ENCODE assay signal across 8 cellular contexts in the genomic region with DNA sequence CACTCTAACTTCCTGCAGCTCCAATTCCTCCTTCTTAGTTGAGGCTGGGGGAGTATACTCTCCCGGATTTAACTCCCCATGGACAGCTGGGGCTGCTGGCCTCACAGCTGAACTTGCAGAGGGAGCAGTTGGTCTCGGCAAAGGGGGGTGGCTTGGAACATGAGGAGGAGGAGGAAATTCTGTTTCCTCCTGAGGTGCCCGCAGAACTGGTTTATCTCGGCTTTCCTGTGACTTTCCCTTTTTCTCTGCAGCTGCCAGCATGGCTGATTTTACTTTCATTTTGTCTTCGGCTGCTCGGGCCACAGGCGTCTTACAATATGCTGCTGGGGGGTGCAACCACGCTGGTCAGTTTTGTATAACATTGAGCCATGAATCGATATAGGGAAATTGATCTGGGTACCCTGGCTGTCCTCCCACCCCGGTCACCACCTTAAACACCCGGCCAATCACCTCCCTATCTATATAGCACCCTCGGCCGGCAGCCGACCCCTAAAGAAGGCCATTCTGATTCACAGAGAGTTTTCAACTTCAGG.
DNase-seq lines count a peak whose midpoint lies in the region; ATAC-seq lines count a peak whose summit lies in the region.

No MANE protein-coding gene starts in this region.

- intact Hi-C loops in left cardiac atrium (cut with DNase I) = no loop called here

- H3K27me3 ChIP-seq in CD4-positive, CD25-positive, alpha-beta regulatory T cell (ENCODE audit: control insufficient read depth, insufficient read depth, low read length) = peaks cover 5% of the 10 kb centered on the region

- POLR2A ChIA-PET in activated CD4-positive, alpha-beta T cell treated with anti-CD3 and anti-CD28 coated beads, Interleukin-2, amount 10 ng/mL, durations not matched to agents 7 days and 5 days (lab: Charles Lee) = no interaction called here

- no peak for ATAC-seq in CD4-positive, CD25-positive, alpha-beta regulatory T cell (ENCODE audit: low read depth in 2 of 2)
- ATAC-seq in left cardiac atrium (peak; percentile 9 to 39), GM21526 (IDR thresholded peaks at IDR 0.05; ENCODE audit: low FRiP score, unreplicated experiment) (no peak), HG03039 (IDR thresholded peaks at IDR 0.05; ENCODE audit: unreplicated experiment) (no peak), HG02610 (IDR thresholded peaks at IDR 0.05; ENCODE audit: unreplicated experiment) (no peak)

- peak overlapping the region; percentile 86 for H3K4me3 ChIP-seq in CD4-positive, CD25-positive, alpha-beta regulatory T cell (ENCODE audit: low read depth, low read length)

- CTCF ChIA-PET in activated CD4-positive, alpha-beta T cell treated with anti-CD3 and anti-CD28 coated beads, Interleukin-2, amount 10 ng/mL, durations not matched to agents 7 days and 5 days (lab: Charles Lee) = interaction anchor here (1.1 to 6.3 kb wide), 2 partner anchors 12 to 29 kb away, joined by 4 to 53 read pairs; no protein-coding TSS in a partner anchor

- H3K4me1 ChIP-seq in CD4-positive, CD25-positive, alpha-beta regulatory T cell (ENCODE audit: control insufficient read depth, insufficient read depth, low read length, poor library complexity, severe bottlenecking) = peaks cover 24% of the 10 kb centered on the region

- H3K27ac ChIP-seq in CD4-positive, CD25-positive, alpha-beta regulatory T cell (ENCODE audit: insufficient read depth, low read length, poor library complexity, severe bottlenecking) = peak overlapping the region; percentile 75

- H3K4me3 Mint-ChIP-seq in CD4-positive, CD25-positive, alpha-beta regulatory T cell = peak overlapping the region; percentile 91 to 96 (median 96)
- peak overlapping the region; percentile 81 for H3K4me3 Mint-ChIP-seq in activated CD4-positive, alpha-beta T cell treated with anti-CD3 and anti-CD28 coated beads, Interleukin-2, amount 10 ng/mL, durations not matched to agents 7 days and 5 days

- no peaks in the 10 kb centered on the region for H3K9me3 ChIP-seq in CD4-positive, CD25-positive, alpha-beta regulatory T cell (ENCODE audit: control insufficient read depth in 2 of 2, low read length in 2 of 2)

- H3K27ac Mint-ChIP-seq in CD4-positive, CD25-positive, alpha-beta regulatory T cell = peak overlapping the region; percentile 86 to 95 (median 87)
- H3K27ac Mint-ChIP-seq in activated CD4-positive, alpha-beta T cell treated with anti-CD3 and anti-CD28 coated beads, Interleukin-2, amount 10 ng/mL, durations not matched to agents 7 days and 5 days = peak overlapping the region; percentile 84

- peaks cover 35% of the 10 kb centered on the region for H3K27me3 Mint-ChIP-seq in CD4-positive, CD25-positive, alpha-beta regulatory T cell
- H3K27me3 Mint-ChIP-seq in activated CD4-positive, alpha-beta T cell treated with anti-CD3 and anti-CD28 coated beads, Interleukin-2, amount 10 ng/mL, durations not matched to agents 7 days and 5 days = peaks cover 7% of the 10 kb centered on the region

- H3K4me1 Mint-ChIP-seq in CD4-positive, CD25-positive, alpha-beta regulatory T cell = peaks cover 0 to 37% (median 20%) of the 10 kb centered on the region in 4 donors
- H3K4me1 Mint-ChIP-seq in activated CD4-positive, alpha-beta T cell treated with anti-CD3 and anti-CD28 coated beads, Interleukin-2, amount 10 ng/mL, durations not matched to agents 7 days and 5 days = peaks cover 36% of the 10 kb centered on the region

- peak in 2 of 3 donors; percentile 17 to 50 for DNase-seq in CD4-positive, CD25-positive, alpha-beta regulatory T cell
- peak; percentile 94 to 95 for DNase-seq in Kasumi-1 (lab: John Stamatoyannopoulos, UW)
- DNase-seq in activated CD4-positive, alpha-beta T cell treated with anti-CD3 and anti-CD28 coated beads, Interleukin-2, amount 10 ng/mL, durations not matched to agents 7 days and 5 days = peak; percentile 47
- no peak for DNase-seq in left cardiac atrium
- peak; percentile 31 for DNase-seq in stimulated activated CD4-positive, alpha-beta T cell treated with anti-CD3 and anti-CD28 coated beads, Interleukin-4, amount 100 ng/mL, for 24 hours

- no peaks in the 10 kb centered on the region for H3K36me3 Mint-ChIP-seq in CD4-positive, CD25-positive, alpha-beta regulatory T cell
- no peaks in the 10 kb centered on the region for H3K36me3 Mint-ChIP-seq in activated CD4-positive, alpha-beta T cell treated with anti-CD3 and anti-CD28 coated beads, Interleukin-2, amount 10 ng/mL, durations not matched to agents 7 days and 5 days (ENCODE audit: low read depth)

- H3K9me3 Mint-ChIP-seq in CD4-positive, CD25-positive, alpha-beta regulatory T cell = no peaks in the 10 kb centered on the region
- no peaks in the 10 kb centered on the region for H3K9me3 Mint-ChIP-seq in activated CD4-positive, alpha-beta T cell treated with anti-CD3 and anti-CD28 coated beads, Interleukin-2, amount 10 ng/mL, durations not matched to agents 7 days and 5 days

- H3K36me3 ChIP-seq in CD4-positive, CD25-positive, alpha-beta regulatory T cell (ENCODE audit: control insufficient read depth, insufficient read depth, low read length) = no peaks in the 10 kb centered on the region

Comparison
In these comparisons a context has a peak if more than half of its experiments do, and no peak if none do; other contexts are left out.
1. ATAC-seq: peak in left cardiac atrium (2 of 2); none in CD4-positive, CD25-positive, alpha-beta regulatory T cell (0 of 2), GM21526 (single experiment), HG03039 (single experiment) and HG02610 (single experiment).